ENCODE assay signal across 21 cellular contexts in the genomic region with DNA sequence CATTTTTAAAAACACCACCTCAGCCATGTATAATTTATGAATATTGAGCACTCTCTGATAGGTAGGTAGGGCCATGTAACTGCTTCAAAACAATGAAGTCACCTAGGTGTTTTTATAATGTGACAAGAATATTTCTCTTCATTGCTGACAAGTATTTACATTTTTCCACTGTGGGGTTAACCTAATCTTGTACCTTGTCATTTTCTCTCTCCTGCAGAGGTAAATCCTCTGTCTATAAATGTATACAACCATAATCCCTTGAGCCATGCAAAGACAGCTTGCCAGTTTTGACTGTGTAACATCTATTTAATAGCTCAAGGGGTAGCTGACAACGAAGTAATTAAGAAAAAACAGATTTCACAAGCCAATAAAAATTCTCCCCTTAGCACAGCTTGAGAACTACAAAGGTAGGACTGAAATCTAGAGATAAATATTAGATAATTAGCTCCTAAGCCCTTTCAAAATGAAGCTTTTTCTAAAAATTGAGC.
DNase-seq lines count a peak whose midpoint lies in the region; ATAC-seq, FAIRE-seq and TF ChIP-seq lines count a peak whose summit lies in the region.
"Had no signal": no experiment of that assay in that cellular context is flagged by ENCODE, and none has a peak within 500 bp of the region (broad histone marks: within the 10 kb centered on the region; RNA-seq: fewer than 3 reads in every experiment).

No MANE protein-coding gene starts in this region.

- H3K79me2 ChIP-seq in K562 (ENCODE audit: control insufficient read depth, insufficient read depth, low read length): no peaks in the 10 kb centered on the region

- H3K4me1 Mint-ChIP-seq in activated T-helper 1 cell treated with anti-CD3 and anti-CD28 coated beads, Interleukin-12 subunit alpha, Interleukin-12 subunit beta, Interleukin-2, Interleukin-4 antibody, amounts not matched to agents 30 ng/mL and 10 ng/mL and 1 ng/mL, durations not matched to agents 14 hours and 24 hours and 36 hours (ENCODE audit: low read depth): no peaks in the 10 kb centered on the region
- H3K4me1 Mint-ChIP-seq: B cell; CD4-positive, CD25-positive, alpha-beta regulatory T cell had no signal

- FAIRE-seq in D721Med (lab: Jason Lieb, UNC) (peak; percentile 100), K562 (lab: Jason Lieb, UNC) (no peak)
- FAIRE-seq: GM12891, GM18507, H1 had no signal

- TF ChIP-seq RAD21 in K562 (CRISPR knock-in tag; conservative IDR thresholded peaks at IDR 0.05 in 1 of 2, IDR thresholded peaks at IDR 0.05 in 1 of 2): no peak

- POLR2A ChIA-PET in K562 (lab: Yijun Ruan, JAX): interaction anchor here (0.6 to 1.4 kb wide), 3 partner anchors 8 to 25 kb away, joined by 3 to 6 read pairs (median 4); no protein-coding TSS in a partner anchor

- no peaks in the 10 kb centered on the region for H3K9me3 ChIP-seq in K562 (replicated peaks; ENCODE audit: control insufficient read depth, insufficient read depth, low read depth, low read length)
- H3K9me3 ChIP-seq: BLaER1, Caco-2 had no signal

- intact Hi-C loops in K562 (cut with micrococcal nuclease): no loop called here
- intact Hi-C loops in activated T-helper 1 cell treated with anti-CD3 and anti-CD28 coated beads, Interleukin-12 subunit alpha, Interleukin-12 subunit beta, Interleukin-2, Interleukin-4 antibody, amounts not matched to agents 30 ng/mL and 10 ng/mL and 1 ng/mL, durations not matched to agents 14 hours and 24 hours and 36 hours (cut with micrococcal nuclease): no loop called here

- DNase-seq in D721Med (ENCODE audit: insufficient read length, low spot score) (peak; percentile 32), NCI-H82 (lab: John Stamatoyannopoulos, UW) (peak; percentile 86), K562 (ENCODE audit: extremely low read depth in 1 of 4, low spot score in 3 of 4) (no peak), cerebellar cortex (ENCODE audit: low spot score) (no peak)
- no peak for DNase-seq in activated T-helper 1 cell treated with anti-CD3 and anti-CD28 coated beads, Interleukin-12 subunit alpha, Interleukin-12 subunit beta, Interleukin-2, Interleukin-4 antibody, amounts not matched to agents 30 ng/mL and 10 ng/mL and 1 ng/mL, durations not matched to agents 14 hours and 24 hours and 36 hours (ENCODE audit: low spot score)
- DNase-seq: Caco-2; CD4-positive, CD25-positive, alpha-beta regulatory T cell; CD8-positive, alpha-beta T cell; DMS53; DMS79 treated with DMSO at 0.1 percent for 48 hours; GF-D8; GM23248; H7 had no signal

- no peak for TF ChIP-seq EP300 in K562 (IDR thresholded peaks at IDR 0.05; ENCODE audit: low read length)

- no peaks in the 10 kb centered on the region for H3K9me3 Mint-ChIP-seq in activated T-helper 1 cell treated with anti-CD3 and anti-CD28 coated beads, Interleukin-12 subunit alpha, Interleukin-12 subunit beta, Interleukin-2, Interleukin-4 antibody, amounts not matched to agents 30 ng/mL and 10 ng/mL and 1 ng/mL, durations not matched to agents 14 hours and 24 hours and 36 hours
- H3K9me3 Mint-ChIP-seq: CD8-positive, alpha-beta T cell had no signal

- H3K9ac ChIP-seq in K562 (ENCODE audit: insufficient read depth in 1 of 2, low read depth in 2 of 2, low read length in 2 of 2): no peak overlapping the region
- H3K9ac ChIP-seq: BLaER1, GM23248 had no signal

- peaks cover 12 to 76% of the 10 kb centered on the region in 2 experiments for H3K4me1 ChIP-seq in K562 (replicated peaks in 1 of 2; ENCODE audit: control insufficient read depth in 2 of 2, insufficient read depth in 2 of 2, low read length in 2 of 2)
- H3K4me1 ChIP-seq: Caco-2 had no signal

- no peaks in the 10 kb centered on the region for H3K9me1 ChIP-seq in K562 (ENCODE audit: control insufficient read depth, insufficient read depth, low read length)

- no TSS peak for BruUV-seq in K562 (replicated peaks; lab: Mats Ljungman, UMichigan)

- H3K4me2 ChIP-seq in K562 (ENCODE audit: insufficient read depth, low read length): no peak overlapping the region
- H3K4me2 ChIP-seq: BLaER1 had no signal

- H3K27ac Mint-ChIP-seq in activated T-helper 1 cell treated with anti-CD3 and anti-CD28 coated beads, Interleukin-12 subunit alpha, Interleukin-12 subunit beta, Interleukin-2, Interleukin-4 antibody, amounts not matched to agents 30 ng/mL and 10 ng/mL and 1 ng/mL, durations not matched to agents 14 hours and 24 hours and 36 hours: no peak overlapping the region
- H3K27ac Mint-ChIP-seq: B cell; CD4-positive, CD25-positive, alpha-beta regulatory T cell; CD8-positive, alpha-beta T cell had no signal

- H3K27me3 Mint-ChIP-seq in activated T-helper 1 cell treated with anti-CD3 and anti-CD28 coated beads, Interleukin-12 subunit alpha, Interleukin-12 subunit beta, Interleukin-2, Interleukin-4 antibody, amounts not matched to agents 30 ng/mL and 10 ng/mL and 1 ng/mL, durations not matched to agents 14 hours and 24 hours and 36 hours (ENCODE audit: insufficient read depth): peaks cover 8% of the 10 kb centered on the region

- in situ Hi-C loops in K562 (cut with MboI): no loop called here

- CTCF ChIA-PET in K562 (lab: Yijun Ruan, JAX; ENCODE audit: low intra/inter-chr PET ratio): no interaction called here

- TF ChIP-seq CTCF in D721Med (IDR thresholded peaks at IDR 0.05; ENCODE audit: insufficient read depth, missing control alignments) (no peak), K562 (IDR thresholded peaks at IDR 0.05 in 2 of 3, conservative IDR thresholded peaks at IDR 0.05 in 1 of 3; ENCODE audit: insufficient read depth in 2 of 3, low read depth in 1 of 3, low read length in 3 of 3) (no peak)

- no peaks in the 10 kb centered on the region for H3K36me3 ChIP-seq in K562 (ENCODE audit: control insufficient read depth, insufficient read depth, low read length)
- H3K36me3 ChIP-seq: BLaER1 had no signal

- no peak overlapping the region for H3K4me3 ChIP-seq in K562
- H3K4me3 ChIP-seq: BLaER1, GM23248 had no signal

- no peak overlapping the region for H3K4me3 Mint-ChIP-seq in activated T-helper 1 cell treated with anti-CD3 and anti-CD28 coated beads, Interleukin-12 subunit alpha, Interleukin-12 subunit beta, Interleukin-2, Interleukin-4 antibody, amounts not matched to agents 30 ng/mL and 10 ng/mL and 1 ng/mL, durations not matched to agents 14 hours and 24 hours and 36 hours
- H3K4me3 Mint-ChIP-seq: B cell; CD4-positive, CD25-positive, alpha-beta regulatory T cell; CD8-positive, alpha-beta T cell had no signal

- ATAC-seq in K562 (no peak), GM21825 (IDR thresholded peaks at IDR 0.05; ENCODE audit: unreplicated experiment) (no peak)
- ATAC-seq: CD8-positive, alpha-beta T cell; HCT116 had no signal

- H4K20me1 ChIP-seq in K562 (replicated peaks; ENCODE audit: control insufficient read depth, insufficient read depth, low read length): no peaks in the 10 kb centered on the region
- H4K20me1 ChIP-seq: BLaER1 had no signal

- peak overlapping the region; percentile 37; the same call in 1 of the 2 replicates for H2AFZ ChIP-seq in K562 (ENCODE audit: low read depth, low read length)
- H2AFZ ChIP-seq: GM23248 had no signal

- H3K36me3 Mint-ChIP-seq in activated T-helper 1 cell treated with anti-CD3 and anti-CD28 coated beads, Interleukin-12 subunit alpha, Interleukin-12 subunit beta, Interleukin-2, Interleukin-4 antibody, amounts not matched to agents 30 ng/mL and 10 ng/mL and 1 ng/mL, durations not matched to agents 14 hours and 24 hours and 36 hours (ENCODE audit: low read depth): no peaks in the 10 kb centered on the region
- H3K36me3 Mint-ChIP-seq: CD4-positive, CD25-positive, alpha-beta regulatory T cell; CD8-positive, alpha-beta T cell had no signal

- no peak overlapping the region; the same call in 2 of the 3 replicates for H3K27ac ChIP-seq in K562 (ENCODE audit: extremely low read depth, low read depth, low read length)
- H3K27ac ChIP-seq: BLaER1, C4-2B, GM23248 had no signal

- no peaks in the 10 kb centered on the region for H3K27me3 ChIP-seq in K562 (ENCODE audit: control insufficient read depth in 2 of 2, insufficient read depth in 2 of 2, low read length in 2 of 2)
- H3K27me3 ChIP-seq: BLaER1 had no signal

- WGBS in K562 (ENCODE audit: insufficient coverage, low coverage, missing lambda C conversion rate): 87% methylated on average over 1 of the region's 1 CpG

- no peak for TF ChIP-seq POLR2A in K562 (conservative IDR thresholded peaks at IDR 0.05)

TF ChIP-seq in K562, 482 proteins besides CTCF, POLR2A, EP300 and RAD21 (continues in another document):
- TF ChIP-seq POU5F1 (IDR thresholded peaks at IDR 0.05; ENCODE audit: borderline replicate concordance, low read depth, low read length, partially characterized antibody): no peak
- no peak for TF ChIP-seq TCFL5 (CRISPR knock-in tag; conservative IDR thresholded peaks at IDR 0.05)
- TF ChIP-seq HDAC1 (IDR thresholded peaks at IDR 0.05): no peak
- no peak for TF ChIP-seq ZC3H4 (CRISPR knock-in tag; IDR thresholded peaks at IDR 0.05; ENCODE audit: borderline replicate concordance)
- TF ChIP-seq, protein P1, sequence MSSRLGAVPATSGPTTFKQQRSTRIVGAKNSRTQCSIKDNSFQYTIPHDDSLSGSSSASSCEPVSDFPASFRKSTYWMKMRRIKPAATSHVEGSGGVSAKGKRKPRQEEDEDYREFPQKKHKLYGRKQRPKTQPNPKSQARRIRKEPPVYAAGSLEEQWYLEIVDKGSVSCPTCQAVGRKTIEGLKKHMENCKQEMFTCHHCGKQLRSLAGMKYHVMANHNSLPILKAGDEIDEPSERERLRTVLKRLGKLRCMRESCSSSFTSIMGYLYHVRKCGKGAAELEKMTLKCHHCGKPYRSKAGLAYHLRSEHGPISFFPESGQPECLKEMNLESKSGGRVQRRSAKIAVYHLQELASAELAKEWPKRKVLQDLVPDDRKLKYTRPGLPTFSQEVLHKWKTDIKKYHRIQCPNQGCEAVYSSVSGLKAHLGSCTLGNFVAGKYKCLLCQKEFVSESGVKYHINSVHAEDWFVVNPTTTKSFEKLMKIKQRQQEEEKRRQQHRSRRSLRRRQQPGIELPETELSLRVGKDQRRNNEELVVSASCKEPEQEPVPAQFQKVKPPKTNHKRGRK (tag; IDR thresholded peaks at IDR 0.05): no peak
- no peak for TF ChIP-seq E2F3 (CRISPR knock-in tag; IDR thresholded peaks at IDR 0.05)
- TF ChIP-seq ZNF695 (CRISPR knock-in tag; IDR thresholded peaks at IDR 0.05): no peak
- TF ChIP-seq, protein P2, sequence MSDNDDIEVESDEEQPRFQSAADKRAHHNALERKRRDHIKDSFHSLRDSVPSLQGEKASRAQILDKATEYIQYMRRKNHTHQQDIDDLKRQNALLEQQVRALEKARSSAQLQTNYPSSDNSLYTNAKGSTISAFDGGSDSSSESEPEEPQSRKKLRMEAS (CRISPR knock-in tag; IDR thresholded peaks at IDR 0.05): no peak
- no peak for TF ChIP-seq ZNF354B (CRISPR knock-in tag; IDR thresholded peaks at IDR 0.05)
- no peak for TF ChIP-seq SMARCA5 (IDR thresholded peaks at IDR 0.05)

Comparison
In these comparisons a context has a peak if more than half of its experiments do, and no peak if none do; other contexts are left out.
1. DNase-seq: peak in D721Med (single experiment) and NCI-H82 (single experiment); none in K562 (0 of 4), cerebellar cortex (single experiment) and activated T-helper 1 cell treated with anti-CD3 and anti-CD28 coated beads, Interleukin-12 subunit alpha, Interleukin-12 subunit beta, Interleukin-2, Interleukin-4 antibody, amounts not matched to agents 30 ng/mL and 10 ng/mL and 1 ng/mL, durations not matched to agents 14 hours and 24 hours and 36 hours (single experiment).